In genomic region chr20:31594558-31595379, GRCh38 we compare ENCODE assay signal across 11 cellular contexts. TPM values are rescaled to one million over a fixed set of nuclear protein-coding genes. Genes with fewer than 3 reads are reported as not detected.
A peak's percentile ranks its signal among the peaks of the same experiment; 100 is the strongest.
DNase-seq lines count a peak whose midpoint lies in the region; ATAC-seq and TF ChIP-seq lines count a peak whose summit lies in the region.
"Had no signal": no experiment of that assay in that cellular context is flagged by ENCODE, and none has a peak within 500 bp of the region (broad histone marks: within the 10 kb centered on the region; RNA-seq: fewer than 3 reads in every experiment).

No MANE protein-coding gene starts in this region.

- H3K9me3 ChIP-seq in Peyer's patch (no peaks in the 10 kb centered on the region), muscle layer of duodenum (ENCODE audit: control insufficient read depth in 1 of 2, low read length in 2 of 2) (no peaks in the 10 kb centered on the region), OCI-LY7 (ENCODE audit: low read length) (no peaks in the 10 kb centered on the region)

- POLR2A ChIA-PET in OCI-LY7 (lab: Charles Lee): interaction anchor here (0.6 kb wide), 1 partner anchor 16 kb away, joined by 5 read pairs; no protein-coding TSS in a partner anchor

- BruUV-seq in OCI-LY7 (replicated peaks; lab: Mats Ljungman, UMichigan): no TSS peak

- H3K27me3 ChIP-seq in ACC112 (ENCODE audit: insufficient read depth, low read length) (no peaks in the 10 kb centered on the region), Peyer's patch (no peaks in the 10 kb centered on the region), foreskin keratinocyte (no peaks in the 10 kb centered on the region), muscle layer of duodenum (ENCODE audit: low read depth, low read length) (no peaks in the 10 kb centered on the region)

- no peak overlapping the region for H3K4me2 ChIP-seq in OCI-LY7 (ENCODE audit: low read length)

- CTCF ChIA-PET in OCI-LY7 (lab: Charles Lee; ENCODE audit: unreplicated experiment): no interaction called here

- no peak for TF ChIP-seq POLR2A in Peyer's patch (IDR thresholded peaks at IDR 0.05)

- H4K20me1 ChIP-seq in OCI-LY7 (ENCODE audit: insufficient read depth, low read length): no peaks in the 10 kb centered on the region

- DNase-seq in Peyer's patch: no peak
- no peak for DNase-seq in foreskin keratinocyte
- DNase-seq in OCI-LY7 (ENCODE audit: low spot score): no peak
- DNase-seq in NCI-H526 treated with DMSO at 0.1 percent for 48 hours (lab: John Stamatoyannopoulos, UW): no peak
- no peak for DNase-seq in GM20000 (ENCODE audit: low spot score)
- DNase-seq: activated naive CD4-positive, alpha-beta T cell treated with anti-CD3 and anti-CD28 coated beads, Interleukin-2, amount 10 ng/mL, durations not matched to agents 7 days and 5 days; NCI-H524 treated with DMSO at 0.1 percent for 48 hours had no signal

- H3K79me2 ChIP-seq in ACC112 (ENCODE audit: control insufficient read depth, insufficient read depth, low read length, unreplicated experiment) (peaks cover 9% of the 10 kb centered on the region), OCI-LY7 (ENCODE audit: insufficient read depth, low read depth, low read length) (no peaks in the 10 kb centered on the region)

- no peaks in the 10 kb centered on the region for H3K9me2 ChIP-seq in OCI-LY7 (ENCODE audit: insufficient read depth, low read length)

- H3K4me1 ChIP-seq in ACC112 (ENCODE audit: control insufficient read depth, insufficient read depth, low read length, unreplicated experiment) (peaks cover 35% of the 10 kb centered on the region), Peyer's patch (peaks cover 0 to 11% (median 5%) of the 10 kb centered on the region in 4 donors), foreskin keratinocyte (peaks cover 28% of the 10 kb centered on the region), muscle layer of duodenum (ENCODE audit: control insufficient read depth in 1 of 2, insufficient read depth in 2 of 2, low read length in 2 of 2) (peaks cover 0 to 3% of the 10 kb centered on the region in 2 donors), OCI-LY7 (ENCODE audit: insufficient read depth, low read length, poor library complexity, severe bottlenecking) (no peaks in the 10 kb centered on the region)

- ATAC-seq in foreskin keratinocyte (no peak), GM21360 (IDR thresholded peaks at IDR 0.05; ENCODE audit: unreplicated experiment) (no peak)

- H2AFZ ChIP-seq in ACC112 (ENCODE audit: low read length, unreplicated experiment): no peak overlapping the region
- no peak overlapping the region for H2AFZ ChIP-seq in OCI-LY7 (ENCODE audit: low read length)

- no peak for TF ChIP-seq CTCF in Peyer's patch (IDR thresholded peaks at IDR 0.05)
- TF ChIP-seq CTCF in foreskin keratinocyte (conservative IDR thresholded peaks at IDR 0.05): no peak
- no peak for TF ChIP-seq CTCF in OCI-LY7 (conservative IDR thresholded peaks at IDR 0.05; ENCODE audit: low read length)
- no peak for TF ChIP-seq CTCF in GM20000 (IDR thresholded peaks at IDR 0.05; ENCODE audit: extremely low read depth, missing control alignments)

- intact Hi-C loops in OCI-LY7 (cut with micrococcal nuclease; ENCODE audit: unreplicated experiment): no loop called here

- H3K4me3 ChIP-seq in ACC112 (ENCODE audit: low read depth, low read length): peak overlapping the region; percentile 40
- H3K4me3 ChIP-seq in Peyer's patch: peak overlapping the region in 2 of 4 donors; percentile 30 to 40
- no peak overlapping the region for H3K4me3 ChIP-seq in muscle layer of duodenum (ENCODE audit: low read depth in 1 of 2, low read length in 2 of 2)
- H3K4me3 ChIP-seq in OCI-LY7 (ENCODE audit: low read depth, low read length, poor library complexity, severe bottlenecking): no peak overlapping the region

- H3K27ac ChIP-seq in ACC112 (ENCODE audit: low read depth, low read length): peak overlapping the region; percentile 83
- H3K27ac ChIP-seq in Peyer's patch: peak overlapping the region in 3 of 4 donors; percentile 82 to 94 (median 90)
- peak overlapping the region; percentile 4 for H3K27ac ChIP-seq in foreskin keratinocyte
- peak overlapping the region; percentile 57 for H3K27ac ChIP-seq in muscle layer of duodenum (ENCODE audit: low read length)
- no peak overlapping the region for H3K27ac ChIP-seq in OCI-LY7 (ENCODE audit: low read depth, low read length, poor library complexity, severe bottlenecking)

- no peaks in the 10 kb centered on the region for H3K36me3 ChIP-seq in ACC112 (ENCODE audit: insufficient read depth, low read length)
- H3K36me3 ChIP-seq in Peyer's patch: no peaks in the 10 kb centered on the region
- H3K36me3 ChIP-seq in muscle layer of duodenum (ENCODE audit: control insufficient read depth in 1 of 2, insufficient read depth in 2 of 2, low read length in 2 of 2): no peaks in the 10 kb centered on the region
- no peaks in the 10 kb centered on the region for H3K36me3 ChIP-seq in OCI-LY7 (ENCODE audit: insufficient read depth, low read length)

RNA-seq across cellular contexts. Expression of gene ID1, which starts 10.3 kb away (rescaled TPM):
- total RNA-seq in Peyer's patch (100 to 1,000 TPM; 408 to 760 (median 570) TPM), foreskin keratinocyte (18.8 and 27.9 TPM in 2 replicates), OCI-LY7 (2022) (2.0 and 3.6 TPM in 2 replicates)
- polyA plus RNA-seq in foreskin keratinocyte: 21.4 and 31.9 TPM in 2 replicates
- total RNA-seq in OCI-LY7 (2014; rRNA removed; shearing (Covaris generic)): 3.3 and 4.7 TPM in 2 replicates

RNA-seq across cellular contexts. Expression of gene COX4I2, which starts 42.9 kb away (rescaled TPM):
- total RNA-seq in Peyer's patch: 1 to 10 TPM in 1 of 4 donors, not detected in 3; 2.5 TPM
- total RNA-seq in foreskin keratinocyte: not detected in 2 replicates
- not detected in 2 replicates for polyA plus RNA-seq in foreskin keratinocyte
- total RNA-seq in OCI-LY7 (2014; rRNA removed; shearing (Covaris generic)): not detected in 2 replicates
- not detected in 2 replicates for total RNA-seq in OCI-LY7 (2022)
- polyA plus RNA-seq: BJ had no signal

Comparison
In these comparisons a context has a peak if more than half of its experiments do, and no peak if none do; other contexts are left out.
1. RNA of gene ID1, which starts 10.3 kb away (total RNA-seq): 408 to 760 TPM in Peyer's patch; 18.8 to 27.9 TPM in foreskin keratinocyte and 2.0 to 4.7 TPM in OCI-LY7; every median in the first group is over 10 times any median in the second.